8 cellular contexts compared by ENCODE assay signal in genomic region chr3:40317061-40317676, GRCh38. TPM values are rescaled to one million over a fixed set of nuclear protein-coding genes. Genes with fewer than 3 reads are reported as not detected.
DNase-seq lines count a peak whose midpoint lies in the region; ATAC-seq, FAIRE-seq and TF ChIP-seq lines count a peak whose summit lies in the region.

No MANE protein-coding gene starts in this region.

- no peaks in the 10 kb centered on the region for H3K9me3 ChIP-seq in Karpas-422 (ENCODE audit: low read length)
- no peaks in the 10 kb centered on the region for H3K9me3 ChIP-seq in body of pancreas
- no peaks in the 10 kb centered on the region for H3K9me3 ChIP-seq in kidney (ENCODE audit: control insufficient read depth in 1 of 2, low read length in 2 of 2)

- H3K27me3 ChIP-seq in Karpas-422 (ENCODE audit: low read length): no peaks in the 10 kb centered on the region
- no peaks in the 10 kb centered on the region for H3K27me3 ChIP-seq in body of pancreas

- no peak overlapping the region for H3K4me3 ChIP-seq in Karpas-422 (ENCODE audit: low read length)
- H3K4me3 ChIP-seq in body of pancreas: no peak overlapping the region
- no peak overlapping the region for H3K4me3 ChIP-seq in kidney (ENCODE audit: low read length in 2 of 2)

- ATAC-seq in activated CD8-positive, alpha-beta memory T cell treated with anti-CD3 and anti-CD28 coated beads, Interleukin-2, amount 10 ng/mL, durations not matched to agents 7 days and 5 days: peak; percentile 76
- ATAC-seq in GM21576 (IDR thresholded peaks at IDR 0.05; ENCODE audit: unreplicated experiment) (peak; percentile 66), body of pancreas (peak; percentile 55)
- peak; percentile 75 for ATAC-seq in stimulated activated memory B cell treated with anti-CD40 and anti-IgM and Interleukin-4, amounts not matched to agents 10 μg/mL and 1 μg/mL and 100 μg/mL, for 72 hours

- peak; percentile 3 for FAIRE-seq in kidney (lab: Jason Lieb, UNC)

- DNase-seq in activated CD8-positive, alpha-beta memory T cell treated with anti-CD3 and anti-CD28 coated beads, Interleukin-2, amount 10 ng/mL, durations not matched to agents 7 days and 5 days: peak; percentile 62
- DNase-seq in activated CD8-positive, alpha-beta memory T cell treated with anti-CD3 and anti-CD28 coated beads for 24 hours: no peak
- DNase-seq in Karpas-422: peak; percentile 90
- DNase-seq in RWPE1 (ENCODE audit: low spot score): peak; percentile 24
- peak; percentile 40 to 69 (median 58) for DNase-seq in body of pancreas
- no peak for DNase-seq in kidney

- no peak overlapping the region for H3K4me3 Mint-ChIP-seq in activated CD8-positive, alpha-beta memory T cell treated with anti-CD3 and anti-CD28 coated beads, Interleukin-2, amount 10 ng/mL, durations not matched to agents 7 days and 5 days
- no peak overlapping the region for H3K4me3 Mint-ChIP-seq in stimulated activated memory B cell treated with anti-CD40 and anti-IgM and Interleukin-4, amounts not matched to agents 10 μg/mL and 1 μg/mL and 100 μg/mL, for 72 hours

- H3K9ac ChIP-seq in Karpas-422 (ENCODE audit: low read length): no peak overlapping the region
- H3K9ac ChIP-seq in kidney (ENCODE audit: low read length in 2 of 2): no peak overlapping the region

- H3K36me3 Mint-ChIP-seq in activated CD8-positive, alpha-beta memory T cell treated with anti-CD3 and anti-CD28 coated beads, Interleukin-2, amount 10 ng/mL, durations not matched to agents 7 days and 5 days: peaks cover 7% of the 10 kb centered on the region
- H3K36me3 Mint-ChIP-seq in stimulated activated memory B cell treated with anti-CD40 and anti-IgM and Interleukin-4, amounts not matched to agents 10 μg/mL and 1 μg/mL and 100 μg/mL, for 72 hours: no peaks in the 10 kb centered on the region

- no peak for TF ChIP-seq POLR2A in body of pancreas (IDR thresholded peaks at IDR 0.05)

- H3K36me3 ChIP-seq in Karpas-422 (ENCODE audit: insufficient read depth, low read length) (peaks cover 8% of the 10 kb centered on the region; the same call in 1 of the 2 replicates), body of pancreas (replicated peaks in 1 of 2; ENCODE audit: insufficient read depth in 1 of 2, low read depth in 2 of 2) (no peaks in the 10 kb centered on the region), kidney (ENCODE audit: control insufficient read depth in 1 of 2, insufficient read depth in 2 of 2, low read length in 2 of 2) (peaks cover 3 to 17% of the 10 kb centered on the region in 2 donors)

- no peak overlapping the region for H3K27ac Mint-ChIP-seq in activated CD8-positive, alpha-beta memory T cell treated with anti-CD3 and anti-CD28 coated beads, Interleukin-2, amount 10 ng/mL, durations not matched to agents 7 days and 5 days
- H3K27ac Mint-ChIP-seq in stimulated activated memory B cell treated with anti-CD40 and anti-IgM and Interleukin-4, amounts not matched to agents 10 μg/mL and 1 μg/mL and 100 μg/mL, for 72 hours: no peak overlapping the region

- no peak overlapping the region for H3K27ac ChIP-seq in Karpas-422 (ENCODE audit: low read length)
- H3K27ac ChIP-seq in RWPE1: no peak overlapping the region
- no peak overlapping the region for H3K27ac ChIP-seq in body of pancreas
- no peak overlapping the region for H3K27ac ChIP-seq in kidney (ENCODE audit: low read depth in 2 of 2, low read length in 2 of 2)

- TF ChIP-seq CTCF in RWPE1 (conservative IDR thresholded peaks at IDR 0.05; ENCODE audit: low read depth): peak; percentile 84
- TF ChIP-seq CTCF in body of pancreas (IDR thresholded peaks at IDR 0.05): peak; percentile 69 to 85 (median 79)
- peak; percentile 80 for TF ChIP-seq CTCF in kidney (IDR thresholded peaks at IDR 0.05; ENCODE audit: borderline replicate concordance, extremely low read depth, insufficient read depth)

- no peak overlapping the region for H2AFZ ChIP-seq in Karpas-422 (ENCODE audit: low read length)

- WGBS in body of pancreas, 2 donors: 17 to 20% methylated on average over 5 of the region's 5 CpGs

- peaks cover 2% of the 10 kb centered on the region for H3K4me1 Mint-ChIP-seq in activated CD8-positive, alpha-beta memory T cell treated with anti-CD3 and anti-CD28 coated beads, Interleukin-2, amount 10 ng/mL, durations not matched to agents 7 days and 5 days
- H3K4me1 Mint-ChIP-seq in stimulated activated memory B cell treated with anti-CD40 and anti-IgM and Interleukin-4, amounts not matched to agents 10 μg/mL and 1 μg/mL and 100 μg/mL, for 72 hours: no peaks in the 10 kb centered on the region

- no peaks in the 10 kb centered on the region for H3K27me3 Mint-ChIP-seq in activated CD8-positive, alpha-beta memory T cell treated with anti-CD3 and anti-CD28 coated beads, Interleukin-2, amount 10 ng/mL, durations not matched to agents 7 days and 5 days
- no peaks in the 10 kb centered on the region for H3K27me3 Mint-ChIP-seq in stimulated activated memory B cell treated with anti-CD40 and anti-IgM and Interleukin-4, amounts not matched to agents 10 μg/mL and 1 μg/mL and 100 μg/mL, for 72 hours

- H3K4me1 ChIP-seq in Karpas-422 (ENCODE audit: low read length) (peaks cover 10% of the 10 kb centered on the region), body of pancreas (peaks cover 26% of the 10 kb centered on the region), kidney (ENCODE audit: control insufficient read depth in 1 of 2, insufficient read depth in 1 of 2, low read depth in 1 of 2, low read length in 2 of 2) (peaks cover 0 to 8% of the 10 kb centered on the region in 2 donors)

- peaks cover under 1% of the 10 kb centered on the region; the same call in 1 of the 2 replicates for H3K79me2 ChIP-seq in Karpas-422 (ENCODE audit: low read length)

- H3K4me2 ChIP-seq in Karpas-422 (ENCODE audit: low read depth, low read length, poor library complexity, severe bottlenecking): no peak overlapping the region

- POLR2A ChIA-PET in RWPE1 (lab: Yijun Ruan, JAX; ENCODE audit: low non-redundant PET): no interaction called here

- CTCF ChIA-PET in activated CD8-positive, alpha-beta memory T cell treated with anti-CD3 and anti-CD28 coated beads, Interleukin-2, amount 10 ng/mL, durations not matched to agents 7 days and 5 days (lab: Charles Lee): interaction anchor here (0.8 to 8.0 kb wide), 17 partner anchors 8 to 612 kb away, joined by 3 to 117 read pairs (median 4); partner anchors contain the start of gene EIF1B
- CTCF ChIA-PET in RWPE1 (lab: Yijun Ruan, JAX): interaction anchor here (0.6 to 1.9 kb wide), 5 partner anchors 11 to 132 kb away, joined by 3 to 9 read pairs (median 3); no protein-coding TSS in a partner anchor

- no peaks in the 10 kb centered on the region for H4K20me1 ChIP-seq in Karpas-422 (ENCODE audit: insufficient read depth, low read depth, low read length)

- no peaks in the 10 kb centered on the region for H3K9me3 Mint-ChIP-seq in activated CD8-positive, alpha-beta memory T cell treated with anti-CD3 and anti-CD28 coated beads, Interleukin-2, amount 10 ng/mL, durations not matched to agents 7 days and 5 days (ENCODE audit: low read depth)
- H3K9me3 Mint-ChIP-seq in stimulated activated memory B cell treated with anti-CD40 and anti-IgM and Interleukin-4, amounts not matched to agents 10 μg/mL and 1 μg/mL and 100 μg/mL, for 72 hours: no peaks in the 10 kb centered on the region

- intact Hi-C loops in body of pancreas (cut with DNase I) (loop anchor here (10.0 kb wide), 1 partner anchor 122 kb away; no protein-coding TSS in a partner anchor), kidney (cut with DNase I) (loop anchor here (5.0 kb wide), 1 partner anchor 130 kb away; no protein-coding TSS in a partner anchor)

- no peaks in the 10 kb centered on the region for H3K9me2 ChIP-seq in Karpas-422 (replicated peaks; ENCODE audit: insufficient read depth, low read length)

RNA-seq across cellular contexts. Expression of gene EIF1B, which starts 7.7 kb away (rescaled TPM):
- total RNA-seq in activated CD8-positive, alpha-beta memory T cell treated with anti-CD3 and anti-CD28 coated beads, Interleukin-2, amount 10 ng/mL, durations not matched to agents 7 days and 5 days: 10 to 100 TPM; 33.9 to 41.5 TPM
- total RNA-seq in Karpas-422 (2014; rRNA removed; shearing (Covaris generic); ENCODE audit: low replicate concordance): 26.6 and 41.9 TPM in 2 replicates
- total RNA-seq in body of pancreas: 10 to 100 TPM in 1 of 2 donors, 1 to 10 TPM in 1; 5.3 to 15.8 TPM
- 48.3 TPM for total RNA-seq in kidney
- 97.8 TPM for polyA plus RNA-seq in kidney (ENCODE audit: insufficient read depth, low read depth, low replicate concordance)

Comparison
In these comparisons a context has a peak if more than half of its experiments do, and no peak if none do; other contexts are left out.
1. DNase-seq: peak in activated CD8-positive, alpha-beta memory T cell treated with anti-CD3 and anti-CD28 coated beads, Interleukin-2, amount 10 ng/mL, durations not matched to agents 7 days and 5 days (single experiment), Karpas-422 (single experiment), RWPE1 (single experiment) and body of pancreas (4 of 4); none in activated CD8-positive, alpha-beta memory T cell treated with anti-CD3 and anti-CD28 coated beads for 24 hours (single experiment) and kidney (single experiment).
2. Peak in every context shown above with its lines, with median percentiles within 50 percentile points of each other: ATAC-seq and CTCF ChIP-seq.